Comparison of ENCODE assay signal across 1 cellular context in the genomic region with DNA sequence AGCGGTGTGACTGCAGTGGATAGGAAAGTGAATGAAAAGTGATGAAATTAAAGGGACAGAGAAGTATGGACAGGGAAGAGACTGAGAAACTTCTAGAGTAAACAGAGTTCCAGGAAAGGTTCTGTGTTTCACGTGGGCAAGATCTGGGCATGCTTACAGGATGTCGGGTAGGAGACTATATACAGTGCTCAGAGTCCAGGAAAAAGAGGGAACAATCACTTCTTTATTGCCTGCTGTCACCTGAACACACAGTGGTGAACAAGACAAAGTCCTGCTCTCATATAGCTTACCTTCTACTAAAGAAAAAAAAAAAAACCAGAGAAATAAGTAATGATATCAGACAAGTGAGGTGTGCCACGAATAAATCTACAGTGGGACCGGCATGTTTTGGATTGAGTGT.
TF ChIP-seq lines count a peak whose summit lies in the region.

No MANE protein-coding gene starts in this region.

TF ChIP-seq in H1, 55 proteins besides CTCF, POLR2A, EP300 and RAD21:
- no peak for TF ChIP-seq MAFK (IDR thresholded peaks at IDR 0.05; ENCODE audit: low read depth, low read length)
